13 cellular contexts compared by ENCODE assay signal in the genomic region with DNA sequence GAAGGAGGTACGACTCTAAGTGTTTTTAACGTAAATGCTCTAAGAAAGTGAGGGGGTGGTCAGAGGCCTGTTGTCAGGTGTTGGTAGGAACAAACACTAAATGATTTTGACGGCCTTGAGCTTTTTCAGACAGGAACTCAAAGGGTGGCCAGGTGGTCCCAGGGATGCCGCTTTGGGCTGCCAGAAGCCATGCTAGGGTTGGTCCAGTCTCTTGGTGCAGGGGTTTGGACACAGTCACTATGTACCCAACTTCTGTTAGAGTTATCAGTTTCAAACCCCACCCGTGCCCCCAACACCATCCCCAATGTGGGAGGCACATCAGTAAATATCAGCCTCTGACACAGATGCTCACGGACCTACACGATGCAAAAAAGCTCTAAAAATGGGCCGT. TPM values are rescaled to one million over a fixed set of nuclear protein-coding genes. Genes with fewer than 3 reads are reported as not detected.
DNase-seq lines count a peak whose midpoint lies in the region; ATAC-seq, FAIRE-seq and TF ChIP-seq lines count a peak whose summit lies in the region.
"Had no signal": no experiment of that assay in that cellular context is flagged by ENCODE, and none has a peak within 500 bp of the region (broad histone marks: within the 10 kb centered on the region; RNA-seq: fewer than 3 reads in every experiment).

No MANE protein-coding gene starts in this region.

- no peak for TF ChIP-seq RAD21 in GM12878 (IDR thresholded peaks at IDR 0.05; ENCODE audit: insufficient read depth, low read depth, low read length)

- no peaks in the 10 kb centered on the region; a peak in 2 of 4 replicates for H3K36me3 ChIP-seq in GM12878 (ENCODE audit: control insufficient read depth in 2 of 2, insufficient read depth in 2 of 2, low read length in 1 of 2)
- no peaks in the 10 kb centered on the region for H3K36me3 ChIP-seq in brain microvascular endothelial cell (replicated peaks)
- H3K36me3 ChIP-seq: ovary had no signal

- H3K4me2 ChIP-seq in GM12878 (ENCODE audit: control insufficient read depth, insufficient read depth): no peak overlapping the region
- H3K4me2 ChIP-seq: SK-N-SH had no signal

- no peaks in the 10 kb centered on the region for H3K9me3 Mint-ChIP-seq in natural killer cell treated with Interleukin-12 subunit alpha and Interleukin-12 subunit beta and Interleukin-15 and Interleukin-18, amount 100 ng/mL, for 72 hours
- H3K9me3 Mint-ChIP-seq in natural killer cell (no peaks in the 10 kb centered on the region), neural crest cell (peaks cover 3% of the 10 kb centered on the region)
- H3K9me3 Mint-ChIP-seq: endodermal cell had no signal

- peak; percentile 40 for DNase-seq in natural killer cell treated with Interleukin-12 subunit alpha and Interleukin-12 subunit beta and Interleukin-15 and Interleukin-18, amount 100 ng/mL, for 72 hours (ENCODE audit: low spot score)
- no peak for DNase-seq in natural killer cell
- DNase-seq in GM12878 (ENCODE audit: low read depth, low spot score): no peak
- no peak for DNase-seq in neural crest cell (ENCODE audit: low read depth, low spot score)
- no peak for DNase-seq in activated CD4-positive, CD25-positive, alpha-beta regulatory T cell treated with anti-CD3 and anti-CD28 coated beads, Interleukin-2, amount 50 U/mL, for 72 hours
- no peak for DNase-seq in brain microvascular endothelial cell
- DNase-seq in T-helper 9 cell: no peak
- DNase-seq: left lung, NCI-H1930 had no signal

- in situ Hi-C loops in GM12878 (cut with MboI) (no loop called here), brain microvascular endothelial cell (cut with HindIII; ENCODE audit: low pct_ligation_motif_present, low sequenced_read_pairs) (no loop called here)

- no peaks in the 10 kb centered on the region for H3K79me2 ChIP-seq in GM12878 (ENCODE audit: control insufficient read depth, insufficient read depth, low read length)

- SMC1A ChIA-PET in GM12878 (lab: Charles Lee; ENCODE audit: uncharacterized antibody, unreplicated experiment): interaction anchor here (1.2 to 1.4 kb wide), 2 partner anchors 13 to 16 kb away, joined by 3 to 4 read pairs; no protein-coding TSS in a partner anchor

- no peak overlapping the region for H3K4me3 Mint-ChIP-seq in natural killer cell treated with Interleukin-12 subunit alpha and Interleukin-12 subunit beta and Interleukin-15 and Interleukin-18, amount 100 ng/mL, for 72 hours
- no peak overlapping the region for H3K4me3 Mint-ChIP-seq in natural killer cell
- peak overlapping the region; percentile 42 for H3K4me3 Mint-ChIP-seq in neural crest cell
- H3K4me3 Mint-ChIP-seq: endodermal cell had no signal

- POLR2A ChIA-PET in GM12878 (lab: Charles Lee): no interaction called here

- no peaks in the 10 kb centered on the region for H3K9me3 ChIP-seq in GM12878 (replicated peaks; ENCODE audit: control insufficient read depth, insufficient read depth, low read length)
- H3K9me3 ChIP-seq: left lung, ovary, SK-N-SH had no signal

- TF ChIP-seq CTCF in natural killer cell (IDR thresholded peaks at IDR 0.05) (no peak), GM12878 (IDR thresholded peaks at IDR 0.05 in 2 of 3, conservative IDR thresholded peaks at IDR 0.05 in 1 of 3; ENCODE audit: control insufficient read depth in 2 of 3, extremely low read depth in 1 of 3, insufficient read depth in 1 of 3, low read depth in 3 of 3, low read length in 3 of 3) (no peak), neural crest cell (conservative IDR thresholded peaks at IDR 0.05) (no peak), brain microvascular endothelial cell (IDR thresholded peaks at IDR 0.05; ENCODE audit: low read depth, low read length, missing control alignments) (no peak)

- H3K36me3 Mint-ChIP-seq in natural killer cell treated with Interleukin-12 subunit alpha and Interleukin-12 subunit beta and Interleukin-15 and Interleukin-18, amount 100 ng/mL, for 72 hours: no peaks in the 10 kb centered on the region
- H3K36me3 Mint-ChIP-seq in natural killer cell (no peaks in the 10 kb centered on the region), neural crest cell (ENCODE audit: low read depth) (peaks cover 3% of the 10 kb centered on the region)

- CTCF ChIA-PET in GM12878 (lab: Yijun Ruan, JAX): interaction anchor here (0.5 to 1.2 kb wide), 4 partner anchors 8 to 554 kb away, joined by 3 read pairs; no protein-coding TSS in a partner anchor

- no peak for TF ChIP-seq EP300 in GM12878 (IDR thresholded peaks at IDR 0.05; ENCODE audit: borderline replicate concordance in 1 of 2, control insufficient read depth in 1 of 2, low read depth in 2 of 2, low read length in 2 of 2)

- H3K4me1 Mint-ChIP-seq in natural killer cell treated with Interleukin-12 subunit alpha and Interleukin-12 subunit beta and Interleukin-15 and Interleukin-18, amount 100 ng/mL, for 72 hours (ENCODE audit: low read depth in 2 of 2): peaks cover 7 to 10% of the 10 kb centered on the region in 2 donors
- H3K4me1 Mint-ChIP-seq in natural killer cell: peaks cover 6 to 15% of the 10 kb centered on the region in 2 donors
- H3K4me1 Mint-ChIP-seq in neural crest cell: peaks cover 32% of the 10 kb centered on the region

- no peak for TF ChIP-seq POLR2A in GM12878 (IDR thresholded peaks at IDR 0.05; ENCODE audit: low read depth, low read length)

- H3K27ac ChIP-seq in GM12878 (ENCODE audit: control insufficient read depth, insufficient read depth) (no peak overlapping the region), brain microvascular endothelial cell (no peak overlapping the region)
- H3K27ac ChIP-seq: left lung, ovary had no signal

- no TSS peak for BruUV-seq in GM12878 (replicated peaks; lab: Mats Ljungman, UMichigan)

- H3K27me3 Mint-ChIP-seq in natural killer cell treated with Interleukin-12 subunit alpha and Interleukin-12 subunit beta and Interleukin-15 and Interleukin-18, amount 100 ng/mL, for 72 hours: no peaks in the 10 kb centered on the region
- no peaks in the 10 kb centered on the region for H3K27me3 Mint-ChIP-seq in natural killer cell (ENCODE audit: low read depth in 2 of 2)
- no peaks in the 10 kb centered on the region for H3K27me3 Mint-ChIP-seq in neural crest cell (ENCODE audit: low read depth)

- H3K4me3 ChIP-seq in GM12878: no peak overlapping the region
- H3K4me3 ChIP-seq in brain microvascular endothelial cell (ENCODE audit: low read depth, low read length): no peak overlapping the region
- H3K4me3 ChIP-seq: left lung, ovary had no signal

- intact Hi-C loops in natural killer cell (cut with micrococcal nuclease) (no loop called here), GM12878 (cut with micrococcal nuclease; ENCODE audit: unreplicated experiment) (no loop called here)

- H3K4me1 ChIP-seq in GM12878 (ENCODE audit: control insufficient read depth, insufficient read depth, low read length): no peaks in the 10 kb centered on the region

- no peak for ATAC-seq in natural killer cell treated with Interleukin-12 subunit alpha and Interleukin-12 subunit beta and Interleukin-15 and Interleukin-18, amount 100 ng/mL, for 72 hours
- ATAC-seq in natural killer cell (no peak), GM12878 (no peak), HG02885 (IDR thresholded peaks at IDR 0.05; ENCODE audit: poor library complexity, unreplicated experiment) (no peak)

- RAD21 ChIA-PET in GM12878 (lab: Charles Lee; ENCODE audit: unreplicated experiment): no interaction called here

- no peak overlapping the region for H3K27ac Mint-ChIP-seq in natural killer cell treated with Interleukin-12 subunit alpha and Interleukin-12 subunit beta and Interleukin-15 and Interleukin-18, amount 100 ng/mL, for 72 hours
- H3K27ac Mint-ChIP-seq in natural killer cell (peak overlapping the region in 1 of 2 donors; percentile 44), neural crest cell (ENCODE audit: unreplicated experiment) (peak overlapping the region; percentile 77)
- H3K27ac Mint-ChIP-seq: endodermal cell had no signal

- H4K20me1 ChIP-seq in GM12878 (ENCODE audit: control insufficient read depth, insufficient read depth): no peaks in the 10 kb centered on the region

- H2AFZ ChIP-seq in GM12878 (ENCODE audit: control insufficient read depth, low read depth, low read length): no peak overlapping the region

- no peak overlapping the region for H3K9ac ChIP-seq in GM12878 (ENCODE audit: control insufficient read depth, insufficient read depth, low read length)
- H3K9ac ChIP-seq: SK-N-SH had no signal

- H3K27me3 ChIP-seq in GM12878 (replicated peaks in 1 of 2; ENCODE audit: control insufficient read depth in 2 of 2, insufficient read depth in 2 of 2, low read length in 1 of 2) (no peaks in the 10 kb centered on the region), brain microvascular endothelial cell (replicated peaks) (no peaks in the 10 kb centered on the region)
- H3K27me3 ChIP-seq: left lung, ovary had no signal

- 43% methylated on average over 8 of the region's 8 CpGs for WGBS in GM12878 (ENCODE audit: insufficient coverage, insufficient replicate concordance, low lambda C conversion rate, missing lambda C conversion rate)

- FAIRE-seq in GM12878 (lab: Jason Lieb, UNC): peak; percentile 7

RNA-seq across cellular contexts. Expression of gene ATP6V0E2, which starts 9.3 kb away (rescaled TPM):
- 10 to 100 TPM; 32.6 to 64.3 TPM for total RNA-seq in natural killer cell treated with Interleukin-12 subunit alpha and Interleukin-12 subunit beta and Interleukin-15 and Interleukin-18, amount 100 ng/mL, for 72 hours
- 10 to 100 TPM; 23.2 to 39.4 (median 34.9) TPM for total RNA-seq in natural killer cell
- total RNA-seq in GM12878 (2013; cell fraction: nucleolus; rRNA removed): 16.9 and 18.7 TPM in 2 replicates
- total RNA-seq in GM12878 (2014; rRNA removed): 30.8 and 37.5 TPM in 2 replicates
- 14.1 and 16.3 TPM in 2 replicates for total RNA-seq in GM12878 (2014; rRNA removed; fragmentation: Illumina TruSeq; extraction: Trizol)
- total RNA-seq in GM12878 (2021): 33.2 and 37.0 TPM in 2 replicates
- polyA plus RNA-seq in GM12878 (2011; ENCODE audit: low read depth): 7.2 TPM
- polyA plus RNA-seq in GM12878 (2011; rRNA removed): 6.6 and 11.4 TPM in 2 replicates
- polyA plus RNA-seq in GM12878 (2011; cell fraction: cytosol; rRNA removed): 30.1 and 36.5 TPM in 2 replicates
- polyA plus RNA-seq in GM12878 (2011; cell fraction: nucleus; rRNA removed): 53.6 and 72.8 TPM in 2 replicates
- polyA plus RNA-seq in GM12878 (2012): 15.1 and 21.7 TPM in 2 replicates
- 8.7 and 18.3 TPM in 2 replicates for polyA plus RNA-seq in GM12878 (2014; fragmentation: Illumina TruSeq; extraction: Trizol)
- 1 to 10 TPM; 1.5 to 1.8 TPM for polyA plus RNA-seq in GM12878 (2014; fragmentation: Nextera tagmentation; extraction: Ambion mirVana)
- polyA plus RNA-seq in GM12878 (2014; rRNA removed): 39.3 and 42.9 TPM in 2 replicates
- 10 to 100 TPM; 51.0 to 54.7 TPM for polyA plus RNA-seq in GM12878 (2016; fragmentation: Nextera tagmentation; extraction: Ambion mirVana)
- 6.5 and 13.9 TPM in 2 replicates for polyA minus RNA-seq in GM12878 (2011; rRNA and poly(A)+ RNA removed)
- polyA minus RNA-seq in GM12878 (2011; cell fraction: cytosol; rRNA and poly(A)+ RNA removed): 8.4 and 16.0 TPM in 2 replicates
- 10.8 and 14.8 TPM in 2 replicates for polyA minus RNA-seq in GM12878 (2011; cell fraction: nucleus; rRNA and poly(A)+ RNA removed)
- total RNA-seq in neural crest cell: 86.5 and 87.4 TPM in 2 replicates

RNA-seq across cellular contexts. Expression of gene ZNF862, which starts 44.9 kb away (rescaled TPM):
- 10 to 100 TPM; 18.8 to 19.1 TPM for total RNA-seq in natural killer cell treated with Interleukin-12 subunit alpha and Interleukin-12 subunit beta and Interleukin-15 and Interleukin-18, amount 100 ng/mL, for 72 hours
- total RNA-seq in natural killer cell: 10 to 100 TPM; 21.4 to 28.9 (median 21.7) TPM
- total RNA-seq in GM12878 (2013; cell fraction: nucleolus; rRNA removed): 22.3 and 23.9 TPM in 2 replicates
- 3.2 and 3.6 TPM in 2 replicates for total RNA-seq in GM12878 (2014; rRNA removed)
- 3.3 and 4.0 TPM in 2 replicates for total RNA-seq in GM12878 (2014; rRNA removed; fragmentation: Illumina TruSeq; extraction: Trizol)
- 6.3 and 7.8 TPM in 2 replicates for total RNA-seq in GM12878 (2021)
- 3.2 TPM for polyA plus RNA-seq in GM12878 (2011; ENCODE audit: low read depth)
- 7.1 and 7.7 TPM in 2 replicates for polyA plus RNA-seq in GM12878 (2011; rRNA removed)
- 6.1 and 8.1 TPM in 2 replicates for polyA plus RNA-seq in GM12878 (2011; cell fraction: cytosol; rRNA removed)
- 16.4 and 24.9 TPM in 2 replicates for polyA plus RNA-seq in GM12878 (2011; cell fraction: nucleus; rRNA removed)
- polyA plus RNA-seq in GM12878 (2012): 7.5 and 8.5 TPM in 2 replicates
- polyA plus RNA-seq in GM12878 (2014; fragmentation: Illumina TruSeq; extraction: Trizol): 4.3 and 5.9 TPM in 2 replicates
- 1 to 10 TPM in 1 of 2 experiments, under 1 TPM in 1; 0.49 to 1.3 TPM for polyA plus RNA-seq in GM12878 (2014; fragmentation: Nextera tagmentation; extraction: Ambion mirVana)
- 4.6 and 5.7 TPM in 2 replicates for polyA plus RNA-seq in GM12878 (2014; rRNA removed)
- 1 to 10 TPM; 2.5 to 2.7 TPM for polyA plus RNA-seq in GM12878 (2016; fragmentation: Nextera tagmentation; extraction: Ambion mirVana)
- polyA minus RNA-seq in GM12878 (2011; rRNA and poly(A)+ RNA removed): 7.8 and 10.7 TPM in 2 replicates
- 1.1 and 2.1 TPM in 2 replicates for polyA minus RNA-seq in GM12878 (2011; cell fraction: cytosol; rRNA and poly(A)+ RNA removed)
- 13.1 and 14.8 TPM in 2 replicates for polyA minus RNA-seq in GM12878 (2011; cell fraction: nucleus; rRNA and poly(A)+ RNA removed)
- total RNA-seq in neural crest cell: 15.2 and 19.6 TPM in 2 replicates
